ENCODE assay signal across 13 cellular contexts in genomic region chr4:26032142-26032541, GRCh38.
A peak's percentile ranks its signal among the peaks of the same experiment; 100 is the strongest.
DNase-seq lines count a peak whose midpoint lies in the region; ATAC-seq lines count a peak whose summit lies in the region.
"Had no signal": no experiment of that assay in that cellular context is flagged by ENCODE, and none has a peak within 500 bp of the region (broad histone marks: within the 10 kb centered on the region; RNA-seq: fewer than 3 reads in every experiment).

No MANE protein-coding gene starts in this region.

- H3K4me3 Mint-ChIP-seq in dendritic cell treated with granulocyte-macrophage colony-stimulating factor and Interleukin-4, amounts not matched to agents 40 ng/mL and 50 ng/mL, for 4 days: no peak overlapping the region
- H3K4me3 Mint-ChIP-seq: activated CD8-positive, alpha-beta T cell treated with anti-CD3 and anti-CD28 coated beads for 36 hours; IgD-negative memory B cell; type B pancreatic cell had no signal

- peaks cover 0 to 19% of the 10 kb centered on the region in 2 donors for H3K4me1 ChIP-seq in muscle layer of duodenum (ENCODE audit: control insufficient read depth in 1 of 2, insufficient read depth in 2 of 2, low read length in 2 of 2)
- H3K4me1 ChIP-seq: A549 had no signal

- H3K4me1 Mint-ChIP-seq in dendritic cell treated with granulocyte-macrophage colony-stimulating factor and Interleukin-4, amounts not matched to agents 40 ng/mL and 50 ng/mL, for 4 days (ENCODE audit: low read depth): peaks cover 75% of the 10 kb centered on the region

- DNase-seq in A172 (ENCODE audit: low spot score) (peak; percentile 13), M059J (ENCODE audit: low read depth) (peak; percentile 72), foreskin melanocyte (no peak), MV-4-11 (lab: John Stamatoyannopoulos, UW) (no peak)
- DNase-seq in activated CD8-positive, alpha-beta memory T cell treated with anti-CD3 and anti-CD28 coated beads, Interleukin-2, amount 50 U/mL, for 4 hours: no peak
- DNase-seq: activated CD8-positive, alpha-beta T cell treated with anti-CD3 and anti-CD28 coated beads for 36 hours; activated naive CD4-positive, alpha-beta T cell treated with Interleukin-2 at 50 U/mL for 16 hours had no signal

- no peaks in the 10 kb centered on the region for H3K27me3 ChIP-seq in muscle layer of duodenum (ENCODE audit: low read depth, low read length)

- H3K9me3 Mint-ChIP-seq in dendritic cell treated with granulocyte-macrophage colony-stimulating factor and Interleukin-4, amounts not matched to agents 40 ng/mL and 50 ng/mL, for 4 days: no peaks in the 10 kb centered on the region
- H3K9me3 Mint-ChIP-seq: IgD-negative memory B cell, type B pancreatic cell had no signal

- no peak overlapping the region for H3K4me3 ChIP-seq in muscle layer of duodenum (ENCODE audit: low read depth in 1 of 2, low read length in 2 of 2)
- H3K4me3 ChIP-seq: A549 had no signal

- no peaks in the 10 kb centered on the region for H3K36me3 ChIP-seq in muscle layer of duodenum (ENCODE audit: control insufficient read depth in 1 of 2, insufficient read depth in 2 of 2, low read length in 2 of 2)

- ATAC-seq in GM21825 (IDR thresholded peaks at IDR 0.05; ENCODE audit: unreplicated experiment): no peak
- ATAC-seq: A549; activated CD8-positive, alpha-beta T cell treated with anti-CD3 and anti-CD28 coated beads for 36 hours had no signal

- intact Hi-C loops in dendritic cell treated with granulocyte-macrophage colony-stimulating factor and Interleukin-4, amounts not matched to agents 40 ng/mL and 50 ng/mL, for 4 days (cut with micrococcal nuclease): no loop called here

- peaks cover 12% of the 10 kb centered on the region for H3K27me3 Mint-ChIP-seq in dendritic cell treated with granulocyte-macrophage colony-stimulating factor and Interleukin-4, amounts not matched to agents 40 ng/mL and 50 ng/mL, for 4 days

- no peaks in the 10 kb centered on the region for H3K36me3 Mint-ChIP-seq in dendritic cell treated with granulocyte-macrophage colony-stimulating factor and Interleukin-4, amounts not matched to agents 40 ng/mL and 50 ng/mL, for 4 days (ENCODE audit: low read depth)
- H3K36me3 Mint-ChIP-seq: type B pancreatic cell had no signal

- no peaks in the 10 kb centered on the region for H3K9me3 ChIP-seq in muscle layer of duodenum (ENCODE audit: control insufficient read depth in 1 of 2, low read length in 2 of 2)
- H3K9me3 ChIP-seq: A549 had no signal

- H3K27ac Mint-ChIP-seq in dendritic cell treated with granulocyte-macrophage colony-stimulating factor and Interleukin-4, amounts not matched to agents 40 ng/mL and 50 ng/mL, for 4 days: peak overlapping the region; percentile 33
- H3K27ac Mint-ChIP-seq: activated CD8-positive, alpha-beta T cell treated with anti-CD3 and anti-CD28 coated beads for 36 hours; IgD-negative memory B cell; type B pancreatic cell had no signal

- H3K27ac ChIP-seq in muscle layer of duodenum (ENCODE audit: low read length): peak overlapping the region; percentile 68
- H3K27ac ChIP-seq: A549 had no signal

Comparison
In these comparisons a context has a peak if more than half of its experiments do, and no peak if none do; other contexts are left out.
1. DNase-seq: peak in A172 (single experiment) and M059J (single experiment); none in foreskin melanocyte (single experiment), MV-4-11 (single experiment) and activated CD8-positive, alpha-beta memory T cell treated with anti-CD3 and anti-CD28 coated beads, Interleukin-2, amount 50 U/mL, for 4 hours (single experiment).